ENCODE assay signal across 9 cellular contexts in genomic region chr9:131642496-131643083, GRCh38.
DNase-seq lines count a peak whose midpoint lies in the region; ATAC-seq and TF ChIP-seq lines count a peak whose summit lies in the region.
"Had no signal": no experiment of that assay in that cellular context is flagged by ENCODE, and none has a peak within 500 bp of the region (broad histone marks: within the 10 kb centered on the region; RNA-seq: fewer than 3 reads in every experiment).

No MANE protein-coding gene starts in this region.

- H3K9me3 Mint-ChIP-seq in CD4-positive, alpha-beta memory T cell: no peaks in the 10 kb centered on the region
- H3K9me3 Mint-ChIP-seq in mesothelial cell of epicardium: no peaks in the 10 kb centered on the region

- peaks cover 24 to 64% (median 44%) of the 10 kb centered on the region in 4 donors for H3K4me1 Mint-ChIP-seq in CD4-positive, alpha-beta memory T cell
- H3K4me1 Mint-ChIP-seq in mesothelial cell of epicardium: peaks cover 26% of the 10 kb centered on the region

- no peaks in the 10 kb centered on the region for H3K9me3 ChIP-seq in CD4-positive, alpha-beta memory T cell (ENCODE audit: control insufficient read depth in 1 of 2, low read length in 2 of 2)

- no peak overlapping the region for H3K4me3 ChIP-seq in CD4-positive, alpha-beta memory T cell (ENCODE audit: low read length in 2 of 2)

- no peak for ATAC-seq in GM18517 (IDR thresholded peaks at IDR 0.05; ENCODE audit: unreplicated experiment)

- peaks cover 60% of the 10 kb centered on the region for H3K36me3 ChIP-seq in CD4-positive, alpha-beta memory T cell (ENCODE audit: insufficient read depth, low read length)

- POLR2A ChIA-PET in CD4-positive, alpha-beta memory T cell (lab: Charles Lee; ENCODE audit: partially characterized antibody): interaction anchor here (0.7 to 3.5 kb wide), 9 partner anchors 10 to 101 kb away, joined by 3 to 18 read pairs (median 4); no protein-coding TSS in a partner anchor

- H3K4me3 Mint-ChIP-seq in CD4-positive, alpha-beta memory T cell: peak overlapping the region in 2 of 8 donors; percentile 49 to 53
- H3K4me3 Mint-ChIP-seq in mesothelial cell of epicardium: no peak overlapping the region

- no peak for TF ChIP-seq POLR2A in erythroblast (IDR thresholded peaks at IDR 0.05; ENCODE audit: low read length)

- intact Hi-C loops in CD4-positive, alpha-beta memory T cell (cut with micrococcal nuclease): no loop called here

- H3K4me1 ChIP-seq in CD4-positive, alpha-beta memory T cell (ENCODE audit: insufficient read depth, low read length): peaks cover 38% of the 10 kb centered on the region

- peaks cover 31 to 73% of the 10 kb centered on the region in 2 donors for H3K36me3 Mint-ChIP-seq in CD4-positive, alpha-beta memory T cell
- H3K36me3 Mint-ChIP-seq in mesothelial cell of epicardium: peaks cover 9% of the 10 kb centered on the region

- DNase-seq in CD4-positive, alpha-beta memory T cell: no peak
- DNase-seq in GM20000 (ENCODE audit: low spot score): peak; percentile 76
- DNase-seq in activated CD4-positive, CD25-positive, alpha-beta regulatory T cell treated with anti-CD3 and anti-CD28 coated beads, Interleukin-2, amount 50 U/mL, for 72 hours: peak; percentile 38
- no peak for DNase-seq in mesothelial cell of epicardium (ENCODE audit: low spot score in 2 of 2, unreplicated experiment in 2 of 2)
- DNase-seq in erythroblast (lab: John Stamatoyannopoulos, UW): no peak
- no peak for DNase-seq in NCI-H748 (lab: John Stamatoyannopoulos, UW; ENCODE audit: unreplicated experiment)
- no peak for DNase-seq in DMS153 (lab: John Stamatoyannopoulos, UW)
- DNase-seq: HCEC 1CT had no signal

- H3K27me3 ChIP-seq in CD4-positive, alpha-beta memory T cell (ENCODE audit: insufficient read depth, low read length): no peaks in the 10 kb centered on the region

- peak overlapping the region; percentile 28 for H3K27ac ChIP-seq in CD4-positive, alpha-beta memory T cell (ENCODE audit: low read depth, low read length)

- H3K27me3 Mint-ChIP-seq in CD4-positive, alpha-beta memory T cell: no peaks in the 10 kb centered on the region
- H3K27me3 Mint-ChIP-seq in mesothelial cell of epicardium (ENCODE audit: low read depth): no peaks in the 10 kb centered on the region

- TF ChIP-seq CTCF in GM20000 (IDR thresholded peaks at IDR 0.05; ENCODE audit: extremely low read depth, missing control alignments): no peak
- no peak for TF ChIP-seq CTCF in mesothelial cell of epicardium (IDR thresholded peaks at IDR 0.05; ENCODE audit: unreplicated experiment)

- H3K27ac Mint-ChIP-seq in CD4-positive, alpha-beta memory T cell: peak overlapping the region; percentile 83 to 93 (median 89)
- H3K27ac Mint-ChIP-seq in mesothelial cell of epicardium: peak overlapping the region; percentile 73

- CTCF ChIA-PET in CD4-positive, alpha-beta memory T cell (lab: Charles Lee; ENCODE audit: partially characterized antibody): interaction anchor here (0.6 to 2.5 kb wide), 15 partner anchors 10 to 270 kb away, joined by 3 to 10 read pairs (median 4); partner anchors contain the start of gene RAPGEF1

Comparison
In these comparisons a context has a peak if more than half of its experiments do, and no peak if none do; other contexts are left out.
1. DNase-seq: peak in GM20000 (single experiment) and activated CD4-positive, CD25-positive, alpha-beta regulatory T cell treated with anti-CD3 and anti-CD28 coated beads, Interleukin-2, amount 50 U/mL, for 72 hours (single experiment); none in CD4-positive, alpha-beta memory T cell (0 of 5), mesothelial cell of epicardium (0 of 2), erythroblast (0 of 2), NCI-H748 (single experiment) and DMS153 (single experiment).